ENCODE assay signal across 1 cellular context in genomic region chr22:21030621-21031544, GRCh38.
TF ChIP-seq lines count a peak whose summit lies in the region.

No MANE protein-coding gene starts in this region.

TF ChIP-seq in HepG2, 621 proteins besides CTCF, POLR2A, EP300 and RAD21:
- TF ChIP-seq ZFP36L1 (CRISPR knock-in tag; IDR thresholded peaks at IDR 0.05) = no peak
- no peak for TF ChIP-seq ZNF703 (CRISPR knock-in tag; IDR thresholded peaks at IDR 0.05; ENCODE audit: borderline replicate concordance)
- TF ChIP-seq ELF3 (CRISPR knock-in tag; IDR thresholded peaks at IDR 0.05) = no peak
- TF ChIP-seq, protein P1, sequence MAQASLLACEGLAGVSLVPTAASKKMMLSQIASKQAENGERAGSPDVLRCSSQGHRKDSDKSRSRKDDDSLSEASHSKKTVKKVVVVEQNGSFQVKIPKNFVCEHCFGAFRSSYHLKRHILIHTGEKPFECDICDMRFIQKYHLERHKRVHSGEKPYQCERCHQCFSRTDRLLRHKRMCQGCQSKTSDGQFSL (CRISPR knock-in tag; IDR thresholded peaks at IDR 0.05) = no peak
- TF ChIP-seq CREB1 (IDR thresholded peaks at IDR 0.05) = peak; percentile 18; the same call in 1 of the 2 replicates
- no peak for TF ChIP-seq CREB1 (CRISPR knock-in tag; IDR thresholded peaks at IDR 0.05)
- TF ChIP-seq ZNF790 (CRISPR knock-in tag; IDR thresholded peaks at IDR 0.05; ENCODE audit: borderline replicate concordance) = no peak
